In the genomic region with DNA sequence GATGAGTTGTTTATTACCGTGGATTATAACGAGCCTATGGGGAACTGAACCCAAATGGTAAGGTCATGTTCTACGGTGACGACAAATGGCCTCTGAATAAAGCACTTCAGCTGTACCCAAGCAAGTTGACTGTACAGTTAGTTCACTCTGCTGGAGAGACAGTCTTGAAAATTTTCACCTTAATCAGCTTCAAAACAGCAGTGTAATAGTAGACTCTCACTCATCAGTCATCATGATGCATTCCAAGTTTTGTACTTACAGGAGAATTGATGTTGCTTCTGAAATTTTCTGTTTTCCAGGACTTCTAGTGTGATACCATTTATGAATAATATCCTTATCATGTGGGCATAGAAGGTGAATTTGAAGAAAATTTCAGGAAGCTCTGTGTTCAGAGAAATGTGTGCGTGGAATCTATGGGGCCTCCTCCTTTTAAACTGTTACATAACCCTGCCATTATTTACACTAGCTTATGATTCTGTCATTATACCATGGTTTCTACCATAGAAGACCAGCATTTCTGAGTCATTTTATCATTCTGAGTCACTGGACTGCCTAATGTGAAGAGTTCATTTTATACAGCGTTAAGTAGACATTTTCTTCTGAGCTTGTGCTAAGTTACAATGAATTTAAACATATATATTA, we compare ENCODE assay signal across 12 cellular contexts.
DNase-seq lines count a peak whose midpoint lies in the region; ATAC-seq, FAIRE-seq and TF ChIP-seq lines count a peak whose summit lies in the region.
"Had no signal": no experiment of that assay in that cellular context is flagged by ENCODE, and none has a peak within 500 bp of the region (broad histone marks: within the 10 kb centered on the region; RNA-seq: fewer than 3 reads in every experiment).

No MANE protein-coding gene starts in this region.

- WGBS in HepG2 (ENCODE audit: low lambda C conversion rate) = 87% methylated on average over 6 of the region's 6 CpGs

- H3K27me3 ChIP-seq in endocrine pancreas (ENCODE audit: control insufficient read depth, insufficient read depth, low read length) = no peaks in the 10 kb centered on the region
- H3K27me3 ChIP-seq in HepG2 (ENCODE audit: control insufficient read depth in 1 of 2, insufficient read depth in 2 of 2, low read length in 2 of 2) = no peaks in the 10 kb centered on the region
- H3K27me3 ChIP-seq: uterus had no signal

- H3K9ac ChIP-seq in endocrine pancreas (ENCODE audit: control insufficient read depth, insufficient read depth, low read length) (no peak overlapping the region), HepG2 (ENCODE audit: insufficient read depth, low read depth, low read length) (no peak overlapping the region)

- no peaks in the 10 kb centered on the region for H3K9me3 Mint-ChIP-seq in activated CD4-positive, alpha-beta T cell treated with anti-CD3 and anti-CD28 coated beads for 36 hours (ENCODE audit: low read depth)
- H3K9me3 Mint-ChIP-seq: natural killer cell treated with Interleukin-12 subunit alpha and Interleukin-12 subunit beta and Interleukin-15 and Interleukin-18, amount 100 ng/mL, for 72 hours had no signal

- CTCF ChIA-PET in activated CD4-positive, alpha-beta T cell treated with anti-CD3 and anti-CD28 coated beads for 36 hours (lab: Charles Lee) = interaction anchor here (0.8 to 1.3 kb wide), 3 partner anchors 19 to 227 kb away, joined by 3 to 6 read pairs (median 3); no protein-coding TSS in a partner anchor
- CTCF ChIA-PET in HepG2 (lab: Yijun Ruan, JAX; ENCODE audit: low intra/inter-chr PET ratio, low total read pairs) = no interaction called here

- no peaks in the 10 kb centered on the region for H3K9me3 ChIP-seq in endocrine pancreas (ENCODE audit: control insufficient read depth, low read length)
- H3K9me3 ChIP-seq in HepG2 (ENCODE audit: low read length) = no peaks in the 10 kb centered on the region
- H3K9me3 ChIP-seq: uterus had no signal

- peak overlapping the region; percentile 38 for H3K4me3 ChIP-seq in endocrine pancreas (ENCODE audit: control insufficient read depth, insufficient read depth, low read length)
- H3K4me3 ChIP-seq in HepG2 (replicated peaks in 1 of 3; ENCODE audit: insufficient read depth in 1 of 3, low read depth in 2 of 3, low read length in 3 of 3) = no peak overlapping the region
- H3K4me3 ChIP-seq: uterus had no signal

- TF ChIP-seq EP300 in HepG2 (IDR thresholded peaks at IDR 0.05; ENCODE audit: low read depth in 2 of 2, low read length in 2 of 2) = no peak
- TF ChIP-seq EP300 in HepG2 (CRISPR knock-in tag; IDR thresholded peaks at IDR 0.05; ENCODE audit: borderline replicate concordance) = no peak

- H3K36me3 ChIP-seq in endocrine pancreas (ENCODE audit: control insufficient read depth, insufficient read depth, low read length) (no peaks in the 10 kb centered on the region), HepG2 (replicated peaks in 1 of 2; ENCODE audit: control insufficient read depth in 1 of 2, insufficient read depth in 2 of 2, low read length in 2 of 2) (peaks cover 7 to 38% of the 10 kb centered on the region in 2 experiments)
- H3K36me3 ChIP-seq: uterus had no signal

- in situ Hi-C loops in HepG2 (cut with HindIII; ENCODE audit: extremely low pct_ligation_motif_present, low pct_unique_long_range_greater_than_20kb) = no loop called here

- H3K4me3 Mint-ChIP-seq in activated CD4-positive, alpha-beta T cell treated with anti-CD3 and anti-CD28 coated beads for 36 hours = no peak overlapping the region
- H3K4me3 Mint-ChIP-seq: natural killer cell treated with Interleukin-12 subunit alpha and Interleukin-12 subunit beta and Interleukin-15 and Interleukin-18, amount 100 ng/mL, for 72 hours had no signal

- H4K20me1 ChIP-seq in HepG2 (ENCODE audit: insufficient read depth, low read length) = no peaks in the 10 kb centered on the region

- peak; percentile 92 for ATAC-seq in activated CD4-positive, alpha-beta T cell treated with anti-CD3 and anti-CD28 coated beads for 36 hours
- ATAC-seq in left lobe of liver (no peak), HepG2 (no peak)

- peaks cover 12% of the 10 kb centered on the region for H3K4me1 Mint-ChIP-seq in activated CD4-positive, alpha-beta T cell treated with anti-CD3 and anti-CD28 coated beads for 36 hours

- H3K27ac ChIP-seq in HepG2 (ENCODE audit: extremely low read length, insufficient read depth, low read length) = no peak overlapping the region
- H3K27ac ChIP-seq: uterus had no signal

- FAIRE-seq in HepG2 (lab: Jason Lieb, UNC) = no peak
- FAIRE-seq: colon had no signal

- TF ChIP-seq POLR2A in HepG2 (IDR thresholded peaks at IDR 0.05; ENCODE audit: insufficient read depth in 1 of 2, low read depth in 2 of 2, low read length in 2 of 2) = no peak

- TF ChIP-seq RAD21 in HepG2 (CRISPR knock-in tag; IDR thresholded peaks at IDR 0.05) = no peak

- H2AFZ ChIP-seq in HepG2 (ENCODE audit: low read length) = no peak overlapping the region

- no peak overlapping the region for H3K4me2 ChIP-seq in HepG2 (ENCODE audit: low read depth, low read length)

- no peak for DNase-seq in activated CD4-positive, alpha-beta T cell treated with anti-CD3 and anti-CD28 coated beads for 36 hours
- no peak for DNase-seq in activated CD4-positive, alpha-beta T cell treated with anti-CD3 and anti-CD28 coated beads for 48 hours
- DNase-seq in NOMO-1 (lab: John Stamatoyannopoulos, UW; ENCODE audit: unreplicated experiment in 2 of 2) = peak; percentile 24 to 59
- DNase-seq in smooth muscle cell of the brain vasculature (ENCODE audit: low read depth, low spot score) = peak; percentile 15
- no peak for DNase-seq in left lobe of liver (ENCODE audit: low spot score)
- DNase-seq in HepG2 (ENCODE audit: low spot score) = no peak
- no peak for DNase-seq in UCSD-AML1 (lab: John Stamatoyannopoulos, UW; ENCODE audit: unreplicated experiment)
- DNase-seq: NCI-H187, uterus had no signal

- POLR2A ChIA-PET in activated CD4-positive, alpha-beta T cell treated with anti-CD3 and anti-CD28 coated beads for 36 hours (lab: Charles Lee) = interaction anchor here (0.6 to 0.8 kb wide), 2 partner anchors 9 to 36 kb away, joined by 4 read pairs; no protein-coding TSS in a partner anchor
- POLR2A ChIA-PET in HepG2 (lab: Yijun Ruan, JAX) = no interaction called here

- no peak overlapping the region for H3K27ac Mint-ChIP-seq in activated CD4-positive, alpha-beta T cell treated with anti-CD3 and anti-CD28 coated beads for 36 hours
- H3K27ac Mint-ChIP-seq: natural killer cell treated with Interleukin-12 subunit alpha and Interleukin-12 subunit beta and Interleukin-15 and Interleukin-18, amount 100 ng/mL, for 72 hours had no signal

- intact Hi-C loops in activated CD4-positive, alpha-beta T cell treated with anti-CD3 and anti-CD28 coated beads for 36 hours (cut with DNase I, micrococcal nuclease) = loop anchor here in 1 of 2 experiments (2.0 kb wide), 1 partner anchor 56 kb away; no protein-coding TSS in a partner anchor
- intact Hi-C loops in HepG2 (cut with micrococcal nuclease; ENCODE audit: unreplicated experiment) = no loop called here

- peaks cover 19% of the 10 kb centered on the region for H3K79me2 ChIP-seq in HepG2 (ENCODE audit: insufficient read depth, low read length)

- no peak for TF ChIP-seq CTCF in HepG2 (CRISPR knock-in tag; IDR thresholded peaks at IDR 0.05)

- peaks cover 21% of the 10 kb centered on the region for H3K4me1 ChIP-seq in endocrine pancreas (ENCODE audit: control insufficient read depth, insufficient read depth, low read length)
- peaks cover 44% of the 10 kb centered on the region for H3K4me1 ChIP-seq in HepG2 (ENCODE audit: insufficient read depth, low read length)
- H3K4me1 ChIP-seq: uterus had no signal

- peaks cover 20% of the 10 kb centered on the region for H3K36me3 Mint-ChIP-seq in activated CD4-positive, alpha-beta T cell treated with anti-CD3 and anti-CD28 coated beads for 36 hours (ENCODE audit: low read depth)
- H3K36me3 Mint-ChIP-seq: natural killer cell treated with Interleukin-12 subunit alpha and Interleukin-12 subunit beta and Interleukin-15 and Interleukin-18, amount 100 ng/mL, for 72 hours had no signal

- no TSS peak for BruUV-seq in HepG2 (replicated peaks; lab: Mats Ljungman, UMichigan)

- H3K27me3 Mint-ChIP-seq in activated CD4-positive, alpha-beta T cell treated with anti-CD3 and anti-CD28 coated beads for 36 hours = no peaks in the 10 kb centered on the region
- H3K27me3 Mint-ChIP-seq: natural killer cell treated with Interleukin-12 subunit alpha and Interleukin-12 subunit beta and Interleukin-15 and Interleukin-18, amount 100 ng/mL, for 72 hours had no signal

TF ChIP-seq in HepG2, 621 proteins besides CTCF, POLR2A, EP300 and RAD21:
- no peak for TF ChIP-seq FOXA1 (IDR thresholded peaks at IDR 0.05)
- no peak for TF ChIP-seq FOXA1 (CRISPR knock-in tag; IDR thresholded peaks at IDR 0.05)
- TF ChIP-seq, protein P1, sequence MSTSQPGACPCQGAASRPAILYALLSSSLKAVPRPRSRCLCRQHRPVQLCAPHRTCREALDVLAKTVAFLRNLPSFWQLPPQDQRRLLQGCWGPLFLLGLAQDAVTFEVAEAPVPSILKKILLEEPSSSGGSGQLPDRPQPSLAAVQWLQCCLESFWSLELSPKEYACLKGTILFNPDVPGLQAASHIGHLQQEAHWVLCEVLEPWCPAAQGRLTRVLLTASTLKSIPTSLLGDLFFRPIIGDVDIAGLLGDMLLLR (CRISPR knock-in tag; IDR thresholded peaks at IDR 0.05) = no peak
- TF ChIP-seq ZNF33B (CRISPR knock-in tag; IDR thresholded peaks at IDR 0.05) = no peak
- TF ChIP-seq BCL3 (CRISPR knock-in tag; IDR thresholded peaks at IDR 0.05) = no peak
- TF ChIP-seq NKX3-1 (CRISPR knock-in tag; IDR thresholded peaks at IDR 0.05) = no peak
- TF ChIP-seq ZKSCAN1 (IDR thresholded peaks at IDR 0.05; ENCODE audit: low read length) = no peak
- TF ChIP-seq SOX5 (CRISPR knock-in tag; IDR thresholded peaks at IDR 0.05; ENCODE audit: borderline replicate concordance) = no peak

Comparison
In these comparisons a context has a peak if more than half of its experiments do, and no peak if none do; other contexts are left out.
1. DNase-seq: peak in NOMO-1 (2 of 2) and smooth muscle cell of the brain vasculature (single experiment); none in activated CD4-positive, alpha-beta T cell treated with anti-CD3 and anti-CD28 coated beads for 36 hours (single experiment), activated CD4-positive, alpha-beta T cell treated with anti-CD3 and anti-CD28 coated beads for 48 hours (single experiment), left lobe of liver (single experiment), HepG2 (single experiment) and UCSD-AML1 (single experiment).